Comparison of ENCODE assay signal across 8 cellular contexts in the genomic region with DNA sequence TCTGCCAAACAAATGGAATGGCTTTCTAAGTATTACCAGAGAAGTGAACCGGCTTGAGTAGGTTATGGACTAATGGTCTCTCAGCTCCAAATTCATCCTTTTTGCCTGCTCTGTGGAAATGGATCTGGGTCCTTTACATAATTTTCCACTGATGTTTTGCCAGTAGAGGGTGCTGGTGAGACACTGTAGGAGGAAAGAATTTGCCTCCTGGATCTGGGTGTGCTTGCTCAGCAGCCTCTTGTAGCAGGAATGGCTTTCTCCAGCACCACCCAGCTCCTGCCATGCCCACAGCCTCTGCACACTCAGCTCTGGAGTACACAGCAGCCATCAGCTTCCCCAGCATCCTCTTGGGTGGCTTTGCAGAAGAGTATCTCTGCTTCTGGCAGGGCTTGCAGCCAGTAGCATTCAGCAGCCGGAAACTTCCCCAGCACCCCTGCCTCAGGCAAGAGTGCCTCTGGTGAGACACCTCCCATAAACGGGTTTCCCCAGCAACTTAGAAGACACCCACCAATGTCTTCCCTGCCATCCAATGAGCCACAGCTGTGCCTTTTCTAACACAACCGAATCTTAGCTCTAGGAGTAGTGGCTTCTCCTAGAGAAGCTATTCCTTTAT.
DNase-seq lines count a peak whose midpoint lies in the region; ATAC-seq and TF ChIP-seq lines count a peak whose summit lies in the region.

No MANE protein-coding gene starts in this region.

- in situ Hi-C loops in IMR-90 (cut with MboI; ENCODE audit: low sequenced_read_pairs): no loop called here

- no peak overlapping the region for H2BK120ac ChIP-seq in IMR-90 (ENCODE audit: low read depth, low read length)

- TF ChIP-seq POLR2A in IMR-90 (IDR thresholded peaks at IDR 0.05; ENCODE audit: low read depth, low read length): no peak

- H3K36me3 ChIP-seq in IMR-90 (ENCODE audit: control insufficient read depth, insufficient read depth, low read length) (no peaks in the 10 kb centered on the region), SK-N-SH (replicated peaks in 1 of 2; ENCODE audit: control insufficient read depth in 1 of 2, insufficient read depth in 2 of 2, low read length in 1 of 2) (no peaks in the 10 kb centered on the region)

- no peaks in the 10 kb centered on the region for H3K79me2 ChIP-seq in SK-N-SH (ENCODE audit: insufficient read depth)

- H2BK15ac ChIP-seq in IMR-90 (ENCODE audit: low read depth, low read length): no peak overlapping the region

- TF ChIP-seq EP300 in SK-N-SH (IDR thresholded peaks at IDR 0.05; ENCODE audit: borderline replicate concordance in 1 of 2, low read depth in 1 of 2, low read length in 1 of 2): no peak

- no peak overlapping the region for H2AK9ac ChIP-seq in IMR-90 (replicated peaks; ENCODE audit: low read depth, low read length, poor library complexity)

- H4K20me1 ChIP-seq in IMR-90 (ENCODE audit: insufficient read depth, low read length): no peaks in the 10 kb centered on the region
- H4K20me1 ChIP-seq in SK-N-SH (ENCODE audit: insufficient read depth): no peaks in the 10 kb centered on the region

- no peak overlapping the region for H2BK20ac ChIP-seq in IMR-90 (ENCODE audit: low read depth, low read length)

- H3K9me3 ChIP-seq in IMR-90 (ENCODE audit: control insufficient read depth, insufficient read depth, low read length) (peaks cover 21% of the 10 kb centered on the region), SK-N-SH (0 out of 2 replicates have a peak, but pooled peaks cover 4% of the 10 kb centered on the region)

- no peak overlapping the region for H4K8ac ChIP-seq in IMR-90 (ENCODE audit: low read depth in 2 of 2, low read length in 2 of 2)

- H3F3A ChIP-seq in SK-N-SH (replicated peaks; ENCODE audit: insufficient read depth): no peaks in the 10 kb centered on the region

- dilution Hi-C loops in IMR-90 (cut with HindIII; ENCODE audit: low sequenced_read_pairs, unreplicated experiment): no loop called here

- no peaks in the 10 kb centered on the region for H3K9me2 ChIP-seq in SK-N-SH

- H3K4me2 ChIP-seq in IMR-90 (ENCODE audit: low read depth, low read length): no peak overlapping the region
- H3K4me2 ChIP-seq in SK-N-SH: no peak overlapping the region

- no peak overlapping the region for H3K27ac ChIP-seq in IMR-90 (ENCODE audit: insufficient read depth, low read length)
- no peak overlapping the region for H3K27ac ChIP-seq in SK-N-SH (ENCODE audit: low read depth in 2 of 2, low read length in 1 of 2)

- H3K79me1 ChIP-seq in IMR-90 (ENCODE audit: low read depth in 1 of 2, low read length in 2 of 2): no peaks in the 10 kb centered on the region

- CTCF ChIA-PET in IMR-90 (lab: Yijun Ruan, JAX): interaction anchor here (0.7 kb wide), 1 partner anchor 37 kb away, joined by 3 read pairs; no protein-coding TSS in a partner anchor
- CTCF ChIA-PET in SK-N-SH (lab: Yijun Ruan, JAX): interaction anchor here (0.6 to 2.0 kb wide), 19 partner anchors 9 to 514 kb away, joined by 3 to 7 read pairs (median 3); no protein-coding TSS in a partner anchor

- H3K9me1 ChIP-seq in IMR-90 (ENCODE audit: insufficient read depth, low read length): no peaks in the 10 kb centered on the region

- BruUV-seq in IMR-90 (replicated peaks; lab: Mats Ljungman, UMichigan): no TSS peak

- TF ChIP-seq CTCF in IMR-90 (conservative IDR thresholded peaks at IDR 0.05; ENCODE audit: low read depth, low read length) (peak; percentile 20; the same call in 1 of the 2 replicates), SK-N-SH (IDR thresholded peaks at IDR 0.05) (peak; percentile 55)

- H3K9ac ChIP-seq in IMR-90 (ENCODE audit: low read depth, low read length) (no peak overlapping the region), SK-N-SH (no peak overlapping the region)

- no peak overlapping the region for H3K14ac ChIP-seq in IMR-90 (replicated peaks; ENCODE audit: low read depth, low read length)

- POLR2A ChIA-PET in IMR-90 (lab: Charles Lee; ENCODE audit: unreplicated experiment): no interaction called here
- POLR2A ChIA-PET in SK-N-SH (lab: Yijun Ruan, JAX): no interaction called here

- H3K4me1 ChIP-seq in IMR-90 (ENCODE audit: control insufficient read depth, insufficient read depth, low read length) (no peaks in the 10 kb centered on the region), SK-N-SH (ENCODE audit: control insufficient read depth in 1 of 2, insufficient read depth in 2 of 2, low read depth in 1 of 2, low read length in 1 of 2) (no peaks in the 10 kb centered on the region)

- H2AFZ ChIP-seq in IMR-90 (replicated peaks; ENCODE audit: low read length, poor library complexity) (no peak overlapping the region), SK-N-SH (ENCODE audit: low read depth) (no peak overlapping the region)

- H3K4me3 ChIP-seq in IMR-90 (ENCODE audit: insufficient read depth, low read depth, low read length) (no peak overlapping the region), SK-N-SH (ENCODE audit: low read depth in 2 of 2, low read length in 1 of 2) (peak overlapping the region in 1 of 2 experiments; percentile 37; a peak in 1 of 4 replicates)

- no peak overlapping the region for H2BK5ac ChIP-seq in IMR-90 (ENCODE audit: low read depth, low read length, poor library complexity, severe bottlenecking)

- no peak overlapping the region for H3K23ac ChIP-seq in IMR-90 (ENCODE audit: low read depth, low read length)

- intact Hi-C loops in IMR-90 (cut with micrococcal nuclease): no loop called here

- H2AK5ac ChIP-seq in IMR-90 (ENCODE audit: low read depth, low read length): no peak overlapping the region

- no peak overlapping the region for H4K91ac ChIP-seq in IMR-90 (ENCODE audit: insufficient read depth, low read depth, low read length)

- DNase-seq in NCI-H2107 treated with DMSO at 0.1 percent for 48 hours (lab: John Stamatoyannopoulos, UW; ENCODE audit: unreplicated experiment) (peak; percentile 1), NCI-H2107 (lab: John Stamatoyannopoulos, UW) (no peak), IMR-90 (no peak), SK-N-SH (peak; percentile 46), iPS DF 4.7 (ENCODE audit: extremely low read depth, low spot score) (peak; percentile 75), NCI-H2081 treated with DMSO at 0.1 percent for 48 hours (lab: John Stamatoyannopoulos, UW) (no peak)

- H3K18ac ChIP-seq in IMR-90 (ENCODE audit: low read depth, low read length): no peak overlapping the region

- H3K27me3 ChIP-seq in IMR-90 (ENCODE audit: control insufficient read depth, insufficient read depth, low read length) (no peaks in the 10 kb centered on the region), SK-N-SH (ENCODE audit: insufficient read depth) (no peaks in the 10 kb centered on the region)

- no peak overlapping the region for H4K5ac ChIP-seq in IMR-90 (ENCODE audit: low read depth, low read length)

- H3K56ac ChIP-seq in IMR-90 (ENCODE audit: extremely low read depth, insufficient read depth, low read length): no peak overlapping the region

- H3K4ac ChIP-seq in IMR-90 (ENCODE audit: low read depth, low read length): no peak overlapping the region

- TF ChIP-seq RAD21 in IMR-90 (IDR thresholded peaks at IDR 0.05; ENCODE audit: low read length) (peak; percentile 28; the same call in 1 of the 2 replicates), SK-N-SH (IDR thresholded peaks at IDR 0.05; ENCODE audit: low read length) (peak; percentile 64)

- no CpG with 5 or more reads among the region's 4 CpGs for WGBS in IMR-90 (ENCODE audit: extremely low coverage in 2 of 2, insufficient read length in 1 of 2), 2 experiments
- 33% methylated on average over 4 of the region's 4 CpGs for WGBS in SK-N-SH (ENCODE audit: low lambda C conversion rate)

- no peak for ATAC-seq in IMR-90 (ENCODE audit: low read depth)
- no peak for ATAC-seq in HG02870 (IDR thresholded peaks at IDR 0.05; ENCODE audit: unreplicated experiment)
- no peak for ATAC-seq in HG03108 (IDR thresholded peaks at IDR 0.05; ENCODE audit: unreplicated experiment)

TF ChIP-seq in IMR-90, 13 proteins besides CTCF, POLR2A, EP300 and RAD21:
- TF ChIP-seq, protein P1, sequence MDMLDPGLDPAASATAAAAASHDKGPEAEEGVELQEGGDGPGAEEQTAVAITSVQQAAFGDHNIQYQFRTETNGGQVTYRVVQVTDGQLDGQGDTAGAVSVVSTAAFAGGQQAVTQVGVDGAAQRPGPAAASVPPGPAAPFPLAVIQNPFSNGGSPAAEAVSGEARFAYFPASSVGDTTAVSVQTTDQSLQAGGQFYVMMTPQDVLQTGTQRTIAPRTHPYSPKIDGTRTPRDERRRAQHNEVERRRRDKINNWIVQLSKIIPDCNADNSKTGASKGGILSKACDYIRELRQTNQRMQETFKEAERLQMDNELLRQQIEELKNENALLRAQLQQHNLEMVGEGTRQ (IDR thresholded peaks at IDR 0.05; ENCODE audit: low read depth, low read length): no peak

TF ChIP-seq in SK-N-SH, 30 proteins besides CTCF, POLR2A, EP300 and RAD21:
- TF ChIP-seq RXRA (IDR thresholded peaks at IDR 0.05; ENCODE audit: borderline replicate concordance, low read depth): no peak
- peak; percentile 29; the same call in 1 of the 2 replicates for TF ChIP-seq SMC3 (IDR thresholded peaks at IDR 0.05; ENCODE audit: low read depth, low read length)
- TF ChIP-seq ELF1 (IDR thresholded peaks at IDR 0.05): no peak

Comparison
In these comparisons a context has a peak if more than half of its experiments do, and no peak if none do; other contexts are left out.
1. DNase-seq: peak in NCI-H2107 treated with DMSO at 0.1 percent for 48 hours (single experiment), SK-N-SH (single experiment) and iPS DF 4.7 (single experiment); none in NCI-H2107 (single experiment), IMR-90 (single experiment) and NCI-H2081 treated with DMSO at 0.1 percent for 48 hours (single experiment).